In the genomic region with DNA sequence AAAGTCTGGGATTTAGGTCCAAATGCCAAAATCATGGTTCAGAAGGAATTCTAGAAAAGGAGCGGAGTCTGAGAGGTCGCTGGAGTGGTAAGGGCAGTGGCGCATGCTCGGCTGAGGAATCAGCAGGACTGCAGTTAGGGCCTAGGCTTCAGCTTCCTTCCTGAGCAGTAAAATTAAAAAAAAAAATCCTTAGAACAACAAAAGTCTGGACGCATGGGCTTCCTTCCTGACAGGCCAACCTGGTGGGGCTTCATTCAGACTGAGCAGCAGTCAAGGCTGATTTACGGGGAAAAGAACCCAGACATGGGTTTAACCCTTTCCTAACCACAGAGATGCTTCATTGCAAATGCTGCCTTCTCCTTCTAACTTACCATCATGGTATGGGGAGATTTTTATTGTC, we compare ENCODE assay signal across 22 cellular contexts. TPM values are rescaled to one million over a fixed set of nuclear protein-coding genes. Genes with fewer than 3 reads are reported as not detected.
A peak's percentile ranks its signal among the peaks of the same experiment; 100 is the strongest.
DNase-seq lines count a peak whose midpoint lies in the region; ATAC-seq, FAIRE-seq and TF ChIP-seq lines count a peak whose summit lies in the region.
"Had no signal": no experiment of that assay in that cellular context is flagged by ENCODE, and none has a peak within 500 bp of the region (broad histone marks: within the 10 kb centered on the region; RNA-seq: fewer than 3 reads in every experiment).

No MANE protein-coding gene starts in this region.

- CTCF ChIA-PET in HEK293T (lab: Yijun Ruan, JAX): interaction anchor here (0.6 to 1.0 kb wide), 2 partner anchors 61 to 298 kb away, joined by 3 read pairs; no protein-coding TSS in a partner anchor

- ATAC-seq in HG03159 (IDR thresholded peaks at IDR 0.05; ENCODE audit: unreplicated experiment): no peak
- ATAC-seq: activated CD8-positive, alpha-beta memory T cell treated with anti-CD3 and anti-CD28 coated beads, Interleukin-2, amount 10 ng/mL, durations not matched to agents 7 days and 5 days; pancreas; stimulated activated memory B cell treated with anti-CD40 and anti-IgM and Interleukin-4, amounts not matched to agents 10 μg/mL and 1 μg/mL and 100 μg/mL, for 72 hours had no signal

- H3K4me3 ChIP-seq in BLaER1: no peak overlapping the region
- H3K4me3 ChIP-seq in kidney (ENCODE audit: low read length in 2 of 2): no peak overlapping the region
- H3K4me3 ChIP-seq: pancreas had no signal

- no peak overlapping the region for H3K27ac ChIP-seq in BLaER1
- peak overlapping the region; percentile 39 for H3K27ac ChIP-seq in cingulate gyrus (ENCODE audit: low read depth, low read length)
- no peak overlapping the region for H3K27ac ChIP-seq in kidney (ENCODE audit: low read depth in 2 of 2, low read length in 2 of 2)
- H3K27ac ChIP-seq: pancreas had no signal

- FAIRE-seq in kidney (lab: Jason Lieb, UNC): no peak
- FAIRE-seq: G401.6, pancreas had no signal

- H3K4me1 ChIP-seq in BLaER1 (peaks cover 56% of the 10 kb centered on the region), kidney (ENCODE audit: control insufficient read depth in 1 of 2, insufficient read depth in 1 of 2, low read depth in 1 of 2, low read length in 2 of 2) (peaks cover 0 to 3% of the 10 kb centered on the region in 2 donors)

- peak overlapping the region; percentile 24 for H3K27ac Mint-ChIP-seq in mesothelial cell of epicardium
- H3K27ac Mint-ChIP-seq: activated CD8-positive, alpha-beta memory T cell treated with anti-CD3 and anti-CD28 coated beads, Interleukin-2, amount 10 ng/mL, durations not matched to agents 7 days and 5 days; activated naive CD8-positive, alpha-beta T cell; CD4-positive, CD25-positive, alpha-beta regulatory T cell; immature natural killer cell; stimulated activated memory B cell treated with anti-CD40 and anti-IgM and Interleukin-4, amounts not matched to agents 10 μg/mL and 1 μg/mL and 100 μg/mL, for 72 hours had no signal

- no peak overlapping the region for H3K4me3 Mint-ChIP-seq in mesothelial cell of epicardium
- H3K4me3 Mint-ChIP-seq: activated CD8-positive, alpha-beta memory T cell treated with anti-CD3 and anti-CD28 coated beads, Interleukin-2, amount 10 ng/mL, durations not matched to agents 7 days and 5 days; activated naive CD8-positive, alpha-beta T cell; CD4-positive, CD25-positive, alpha-beta regulatory T cell; immature natural killer cell; stimulated activated memory B cell treated with anti-CD40 and anti-IgM and Interleukin-4, amounts not matched to agents 10 μg/mL and 1 μg/mL and 100 μg/mL, for 72 hours had no signal

- no peaks in the 10 kb centered on the region for H3K9me3 ChIP-seq in BLaER1
- no peaks in the 10 kb centered on the region for H3K9me3 ChIP-seq in kidney (ENCODE audit: control insufficient read depth in 1 of 2, low read length in 2 of 2)
- H3K9me3 ChIP-seq: pancreas had no signal

- H3K4me2 ChIP-seq in BLaER1: peak overlapping the region; percentile 68

- H3K9ac ChIP-seq in BLaER1 (no peak overlapping the region), kidney (ENCODE audit: low read length in 2 of 2) (no peak overlapping the region)

- peaks cover 20% of the 10 kb centered on the region for H4K20me1 ChIP-seq in BLaER1

- H3K36me3 ChIP-seq in BLaER1 (no peaks in the 10 kb centered on the region), kidney (ENCODE audit: control insufficient read depth in 1 of 2, insufficient read depth in 2 of 2, low read length in 2 of 2) (no peaks in the 10 kb centered on the region)
- H3K36me3 ChIP-seq: pancreas had no signal

- peaks cover 23% of the 10 kb centered on the region for H3K4me1 Mint-ChIP-seq in mesothelial cell of epicardium

- H3K27me3 ChIP-seq in BLaER1: peaks cover 47% of the 10 kb centered on the region

- POLR2A ChIA-PET in HEK293T (lab: Yijun Ruan, JAX): interaction anchor here (1.7 kb wide), 1 partner anchor 13 kb away, joined by 7 read pairs; no protein-coding TSS in a partner anchor

- DNase-seq in HEK293T (ENCODE audit: extremely low spot score): peak; percentile 39
- DNase-seq in mesothelial cell of epicardium (ENCODE audit: low spot score in 2 of 2, unreplicated experiment in 2 of 2): no peak
- no peak for DNase-seq in SHP77 treated with DMSO at 0.1 percent for 48 hours (lab: John Stamatoyannopoulos, UW)
- no peak for DNase-seq in activated CD4-positive, alpha-beta T cell treated with anti-CD3 and anti-CD28 coated beads, Interleukin-2, amount 50 U/mL, for 1 hour
- DNase-seq in kidney: no peak
- DNase-seq: activated CD8-positive, alpha-beta memory T cell treated with anti-CD3 and anti-CD28 coated beads, Interleukin-2, amount 10 ng/mL, durations not matched to agents 7 days and 5 days; CD4-positive, CD25-positive, alpha-beta regulatory T cell; head of caudate nucleus; immature natural killer cell; Karpas-422; mammary epithelial cell; NCI-H1105; NCI-H2081 treated with DMSO at 0.1 percent for 48 hours; NCI-H446 treated with DMSO at 0.1 percent for 48 hours; pancreas; SW 1271 had no signal

- TF ChIP-seq CTCF in mesothelial cell of epicardium (IDR thresholded peaks at IDR 0.05; ENCODE audit: unreplicated experiment) (no peak), kidney (IDR thresholded peaks at IDR 0.05; ENCODE audit: borderline replicate concordance, extremely low read depth, insufficient read depth) (no peak)

- intact Hi-C loops in kidney (cut with DNase I): no loop called here

- H3K9me3 Mint-ChIP-seq in mesothelial cell of epicardium: no peaks in the 10 kb centered on the region
- H3K9me3 Mint-ChIP-seq: immature natural killer cell; stimulated activated memory B cell treated with anti-CD40 and anti-IgM and Interleukin-4, amounts not matched to agents 10 μg/mL and 1 μg/mL and 100 μg/mL, for 72 hours had no signal

- H3K27me3 Mint-ChIP-seq in mesothelial cell of epicardium (ENCODE audit: low read depth): peaks cover 81% of the 10 kb centered on the region

- no peaks in the 10 kb centered on the region for H3K36me3 Mint-ChIP-seq in mesothelial cell of epicardium
- H3K36me3 Mint-ChIP-seq: activated CD8-positive, alpha-beta memory T cell treated with anti-CD3 and anti-CD28 coated beads, Interleukin-2, amount 10 ng/mL, durations not matched to agents 7 days and 5 days; activated naive CD8-positive, alpha-beta T cell; CD4-positive, CD25-positive, alpha-beta regulatory T cell; immature natural killer cell; stimulated activated memory B cell treated with anti-CD40 and anti-IgM and Interleukin-4, amounts not matched to agents 10 μg/mL and 1 μg/mL and 100 μg/mL, for 72 hours had no signal

TF ChIP-seq in HEK293T, 16 proteins besides CTCF, POLR2A, EP300 and RAD21:
- no peak for TF ChIP-seq HDGF (IDR thresholded peaks at IDR 0.05; ENCODE audit: borderline replicate concordance)
- TF ChIP-seq TARDBP (IDR thresholded peaks at IDR 0.05): no peak
- no peak for TF ChIP-seq FOXM1 (IDR thresholded peaks at IDR 0.05; ENCODE audit: borderline replicate concordance)
- TF ChIP-seq ELF4 (IDR thresholded peaks at IDR 0.05): no peak
- TF ChIP-seq SUZ12 (IDR thresholded peaks at IDR 0.05): no peak
- no peak for TF ChIP-seq BHLHE40 (IDR thresholded peaks at IDR 0.05; ENCODE audit: borderline replicate concordance)
- TF ChIP-seq LEF1 (IDR thresholded peaks at IDR 0.05; ENCODE audit: borderline replicate concordance): no peak
- no peak for TF ChIP-seq FOXK2 (IDR thresholded peaks at IDR 0.05)
- no peak for TF ChIP-seq FOXA1 (IDR thresholded peaks at IDR 0.05)
- TF ChIP-seq SP1 (IDR thresholded peaks at IDR 0.05): no peak
- TF ChIP-seq, protein P1, sequence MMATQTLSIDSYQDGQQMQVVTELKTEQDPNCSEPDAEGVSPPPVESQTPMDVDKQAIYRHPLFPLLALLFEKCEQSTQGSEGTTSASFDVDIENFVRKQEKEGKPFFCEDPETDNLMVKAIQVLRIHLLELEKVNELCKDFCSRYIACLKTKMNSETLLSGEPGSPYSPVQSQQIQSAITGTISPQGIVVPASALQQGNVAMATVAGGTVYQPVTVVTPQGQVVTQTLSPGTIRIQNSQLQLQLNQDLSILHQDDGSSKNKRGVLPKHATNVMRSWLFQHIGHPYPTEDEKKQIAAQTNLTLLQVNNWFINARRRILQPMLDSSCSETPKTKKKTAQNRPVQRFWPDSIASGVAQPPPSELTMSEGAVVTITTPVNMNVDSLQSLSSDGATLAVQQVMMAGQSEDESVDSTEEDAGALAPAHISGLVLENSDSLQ (IDR thresholded peaks at IDR 0.05): peak; percentile 92
- TF ChIP-seq ZNF384 (IDR thresholded peaks at IDR 0.05): peak; percentile 85
- no peak for TF ChIP-seq ARNT (IDR thresholded peaks at IDR 0.05)
TF ChIP-seq in HEK293T: peak in this region for 2.

RNA-seq across cellular contexts. Expression of a gene that starts 17.1 kb away (rescaled TPM):
- total RNA-seq in mesothelial cell of epicardium (84.2 to 86.0 TPM (median 85.4 TPM) in 3 replicates), kidney (66.9 TPM)
- polyA plus RNA-seq in kidney (ENCODE audit: insufficient read depth, low read depth, low replicate concordance): 69.0 TPM
